ENCODE assay signal across 24 cellular contexts in the genomic region with DNA sequence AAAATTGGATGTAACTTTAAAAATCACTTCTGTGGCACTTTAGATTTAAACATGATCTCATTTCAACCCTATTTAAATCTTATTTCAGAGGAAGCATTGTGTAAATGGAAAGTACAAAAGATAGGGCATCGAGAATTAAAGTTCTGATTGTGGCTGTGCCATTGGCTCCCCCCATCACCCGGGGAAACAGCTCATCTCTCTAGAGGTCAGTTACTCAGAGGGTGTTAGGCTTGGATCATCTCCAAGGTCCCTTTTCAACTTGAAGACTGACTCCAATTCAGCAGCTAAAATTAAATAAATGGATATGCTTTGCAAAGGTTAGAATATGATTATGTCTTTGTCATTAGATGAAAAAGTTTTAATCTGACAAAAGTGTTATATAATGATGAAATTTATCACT. TPM values are rescaled to one million over a fixed set of nuclear protein-coding genes. Genes with fewer than 3 reads are reported as not detected.
"Had no signal": no experiment of that assay in that cellular context is flagged by ENCODE, and none has a peak within 500 bp of the region (broad histone marks: within the 10 kb centered on the region; RNA-seq: fewer than 3 reads in every experiment).

No MANE protein-coding gene starts in this region.

- DNase-seq: activated CD4-positive, alpha-beta T cell treated with anti-CD3 and anti-CD28 coated beads for 48 hours; activated CD4-positive, alpha-beta T cell treated with anti-CD3 and anti-CD28 coated beads, Interleukin-2, amount 50 U/mL, for 4 hours; activated CD4-positive, CD25-positive, alpha-beta regulatory T cell treated with anti-CD3 and anti-CD28 coated beads, Interleukin-2, amount 50 U/mL, for 72 hours; activated CD8-positive, alpha-beta memory T cell treated with anti-CD3 and anti-CD28 coated beads, Interleukin-2, amount 50 U/mL, for 48 hours; activated CD8-positive, alpha-beta T cell treated with anti-CD3 and anti-CD28 coated beads, Interleukin-2, amount 10 ng/mL, durations not matched to agents 7 days and 5 days; activated naive CD4-positive, alpha-beta T cell treated with anti-CD3 and anti-CD28 coated beads, Interleukin-2, amount 50 U/mL, for 16 hours; activated T-cell treated with anti-CD3 and anti-CD28 coated beads, Interleukin-2, amount 50 U/mL, for 1 hour; aorta; KG1; NCI-H1105; NCI-H1436; NCI-H1694 treated with DMSO at 0.1 percent for 48 hours; NCI-H2029 treated with DMSO at 0.1 percent for 48 hours; NCI-H345; NCI-H510A; NCI-H526 treated with DMSO at 0.1 percent for 48 hours; PC-3; SIG-M5 had no signal

- H3K36me3 ChIP-seq: breast epithelium had no signal

- H3K27me3 ChIP-seq: breast epithelium had no signal

- H3K4me3 ChIP-seq: breast epithelium, SK-N-MC had no signal

- ATAC-seq: activated CD8-positive, alpha-beta T cell treated with anti-CD3 and anti-CD28 coated beads, Interleukin-2, amount 10 ng/mL, durations not matched to agents 7 days and 5 days; PC-3; WTC11 had no signal

- H3K9me3 ChIP-seq: breast epithelium had no signal

- H3K27ac ChIP-seq: breast epithelium, SK-N-MC had no signal

- H3K4me1 ChIP-seq: breast epithelium had no signal

RNA-seq across cellular contexts. Expression of a gene that starts 20.0 kb away (rescaled TPM):
- total RNA-seq: LHCN-M2; M059J; T-helper 1 cell treated with Interleukin-12 subunit alpha and Interleukin-12 subunit beta and Interleukin-4 antibody, amounts not matched to agents 30 ng/mL and 1 ng/mL, for 36 hours had no signal
- polyA plus RNA-seq: aorta had no signal
